9 cellular contexts compared by ENCODE assay signal in genomic region chr10:99119258-99119748, GRCh38.
"Had no signal": no experiment of that assay in that cellular context is flagged by ENCODE, and none has a peak within 500 bp of the region (broad histone marks: within the 10 kb centered on the region; RNA-seq: fewer than 3 reads in every experiment).

No MANE protein-coding gene starts in this region.

- DNase-seq: H9, HCEC 1CT, HFFc6, KG1 had no signal

- H3K36me3 Mint-ChIP-seq: IgD-negative memory B cell had no signal

- H3K27ac Mint-ChIP-seq: GM23338, H9, HFFc6, IgD-negative memory B cell had no signal

- H3K4me1 Mint-ChIP-seq: GM23338, IgD-negative memory B cell had no signal

- H3K4me3 ChIP-seq: GM23338 had no signal

- ATAC-seq: GM23338 had no signal

- H3K4me3 Mint-ChIP-seq: GM23338, H9, HFFc6, IgD-negative memory B cell had no signal

- H3K4me2 ChIP-seq: GM23338 had no signal

- H3K9me3 Mint-ChIP-seq: HFFc6 had no signal

- H3K27me3 Mint-ChIP-seq: IgD-negative memory B cell had no signal

- FAIRE-seq: H1, H54 had no signal

- H2AFZ ChIP-seq: GM23338 had no signal

- H3K27ac ChIP-seq: HL-60 had no signal
